In the genomic region with DNA sequence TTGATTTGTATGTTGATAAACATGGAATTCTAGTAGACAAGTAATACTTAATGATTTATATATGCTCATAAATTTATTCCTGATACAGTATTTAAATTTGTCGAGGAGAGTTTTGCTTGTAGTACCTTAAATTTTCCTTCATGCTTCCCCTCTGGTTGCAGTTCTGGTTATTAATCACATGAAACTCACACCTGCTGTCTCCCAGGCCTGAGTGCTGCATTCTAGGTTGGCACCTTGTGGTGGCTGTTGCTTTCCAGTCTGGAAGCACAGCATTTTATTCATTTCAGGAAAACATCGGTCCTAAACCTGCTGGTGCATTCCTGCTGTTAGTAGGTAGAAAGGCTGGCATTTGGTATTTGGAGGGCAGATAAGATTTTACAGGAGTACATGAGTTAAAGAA, we compare ENCODE assay signal across 21 cellular contexts.
"Had no signal": no experiment of that assay in that cellular context is flagged by ENCODE, and none has a peak within 500 bp of the region (broad histone marks: within the 10 kb centered on the region; RNA-seq: fewer than 3 reads in every experiment).

No MANE protein-coding gene starts in this region.

- H3K27ac ChIP-seq: gastroesophageal sphincter, heart right ventricle, ovary, psoas muscle, tibial artery had no signal

- H3K4me3 Mint-ChIP-seq: activated CD4-positive, alpha-beta memory T cell treated with anti-CD3 and anti-CD28 coated beads, Interleukin-2, amount 10 ng/mL, durations not matched to agents 7 days and 5 days; activated CD4-positive, alpha-beta T cell treated with anti-CD3 and anti-CD28 coated beads for 36 hours; activated CD8-positive, alpha-beta memory T cell treated with anti-CD3 and anti-CD28 coated beads, Interleukin-2, amount 10 ng/mL, durations not matched to agents 7 days and 5 days; activated naive CD4-positive, alpha-beta T cell treated with anti-CD3 and anti-CD28 coated beads, Interleukin-2, amount 10 ng/mL, durations not matched to agents 7 days and 5 days; naive thymus-derived CD4-positive, alpha-beta T cell; WTC11 had no signal

- H3K4me1 Mint-ChIP-seq: activated naive CD4-positive, alpha-beta T cell treated with anti-CD3 and anti-CD28 coated beads, Interleukin-2, amount 10 ng/mL, durations not matched to agents 7 days and 5 days; naive thymus-derived CD4-positive, alpha-beta T cell; WTC11 had no signal

- H3K4me3 ChIP-seq: gastroesophageal sphincter, heart right ventricle, ovary, psoas muscle, tibial artery had no signal

- H3K9me3 ChIP-seq: gastroesophageal sphincter, heart right ventricle, ovary, psoas muscle, tibial artery had no signal

- H3K27ac Mint-ChIP-seq: activated CD4-positive, alpha-beta memory T cell treated with anti-CD3 and anti-CD28 coated beads, Interleukin-2, amount 10 ng/mL, durations not matched to agents 7 days and 5 days; activated CD4-positive, alpha-beta T cell treated with anti-CD3 and anti-CD28 coated beads for 36 hours; activated CD8-positive, alpha-beta memory T cell treated with anti-CD3 and anti-CD28 coated beads, Interleukin-2, amount 10 ng/mL, durations not matched to agents 7 days and 5 days; activated naive CD4-positive, alpha-beta T cell treated with anti-CD3 and anti-CD28 coated beads, Interleukin-2, amount 10 ng/mL, durations not matched to agents 7 days and 5 days; WTC11 had no signal

- ATAC-seq: activated CD4-positive, alpha-beta T cell treated with anti-CD3 and anti-CD28 coated beads for 36 hours; activated CD8-positive, alpha-beta memory T cell treated with anti-CD3 and anti-CD28 coated beads, Interleukin-2, amount 10 ng/mL, durations not matched to agents 7 days and 5 days; esophagus mucosa; gastroesophageal sphincter; heart right ventricle; naive thymus-derived CD4-positive, alpha-beta T cell; psoas muscle; right cardiac atrium; stimulated activated naive CD8-positive, alpha-beta T cell treated with anti-CD3 and anti-CD28 coated beads, Interleukin-15, Interleukin-2, amounts not matched to agents 100 U/mL and 50 U/mL, for 24 hours; WTC11 had no signal

- H3K36me3 ChIP-seq: ovary had no signal

- H3K27me3 Mint-ChIP-seq: activated CD4-positive, alpha-beta memory T cell treated with anti-CD3 and anti-CD28 coated beads, Interleukin-2, amount 10 ng/mL, durations not matched to agents 7 days and 5 days; activated CD4-positive, alpha-beta T cell treated with anti-CD3 and anti-CD28 coated beads for 36 hours; activated CD8-positive, alpha-beta memory T cell treated with anti-CD3 and anti-CD28 coated beads, Interleukin-2, amount 10 ng/mL, durations not matched to agents 7 days and 5 days; activated naive CD4-positive, alpha-beta T cell treated with anti-CD3 and anti-CD28 coated beads, Interleukin-2, amount 10 ng/mL, durations not matched to agents 7 days and 5 days; naive thymus-derived CD4-positive, alpha-beta T cell had no signal

- H3K4me1 ChIP-seq: gastroesophageal sphincter, heart right ventricle, psoas muscle, tibial artery had no signal

- H3K27me3 ChIP-seq: gastroesophageal sphincter, heart right ventricle, ovary, tibial artery had no signal

- DNase-seq: activated CD8-positive, alpha-beta memory T cell treated with anti-CD3 and anti-CD28 coated beads, Interleukin-2, amount 10 ng/mL, durations not matched to agents 7 days and 5 days; activated naive CD4-positive, alpha-beta T cell treated with anti-CD3 and anti-CD28 coated beads, Interleukin-2, amount 10 ng/mL, durations not matched to agents 7 days and 5 days; activated T-cell treated with anti-CD3 and anti-CD28 coated beads, Interleukin-2, amount 50 U/mL, for 1 hour; aorta; cortex of kidney; effector CD4-positive, alpha-beta T cell; heart right ventricle; mesenchymal stem cell; naive thymus-derived CD4-positive, alpha-beta T cell; ovary; psoas muscle; right cardiac atrium; stimulated activated CD4-positive, alpha-beta T cell treated with anti-CD3 and anti-CD28 coated beads, Interleukin-2, amount 100 ng/mL, for 24 hours; stimulated activated naive CD8-positive, alpha-beta T cell treated with anti-CD3 and anti-CD28 coated beads, Interleukin-15, Interleukin-2, amounts not matched to agents 100 U/mL and 50 U/mL, for 24 hours; substantia nigra; tibial artery had no signal

- H3K9me3 Mint-ChIP-seq: activated CD4-positive, alpha-beta memory T cell treated with anti-CD3 and anti-CD28 coated beads, Interleukin-2, amount 10 ng/mL, durations not matched to agents 7 days and 5 days; activated naive CD4-positive, alpha-beta T cell treated with anti-CD3 and anti-CD28 coated beads, Interleukin-2, amount 10 ng/mL, durations not matched to agents 7 days and 5 days; naive thymus-derived CD4-positive, alpha-beta T cell; WTC11 had no signal
